ENCODE assay signal across 33 cellular contexts in the genomic region with DNA sequence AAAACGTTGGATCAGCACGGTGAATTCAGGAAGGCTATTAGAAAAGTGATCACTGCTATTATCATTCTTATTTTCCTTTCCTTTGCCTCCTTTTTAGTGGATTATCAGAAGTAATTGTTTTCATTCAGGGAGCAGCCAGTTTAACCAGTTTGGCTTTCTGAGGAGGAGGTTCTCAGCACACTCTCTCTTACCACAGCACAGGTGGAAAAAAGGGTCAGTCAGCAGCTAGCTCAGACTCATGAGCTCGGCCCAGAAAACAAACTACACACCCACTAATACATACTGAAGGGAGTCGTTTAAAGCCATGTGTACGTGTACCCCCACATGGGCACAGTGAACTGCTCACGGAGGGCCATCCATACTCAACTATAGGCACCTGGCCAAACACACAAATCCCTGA. TPM values are rescaled to one million over a fixed set of nuclear protein-coding genes. Genes with fewer than 3 reads are reported as not detected.
A peak's percentile ranks its signal among the peaks of the same experiment; 100 is the strongest.
DNase-seq lines count a peak whose midpoint lies in the region; ATAC-seq, FAIRE-seq and TF ChIP-seq lines count a peak whose summit lies in the region.
"Had no signal": no experiment of that assay in that cellular context is flagged by ENCODE, and none has a peak within 500 bp of the region (broad histone marks: within the 10 kb centered on the region; RNA-seq: fewer than 3 reads in every experiment).

No MANE protein-coding gene starts in this region.

- no peak for ATAC-seq in foreskin keratinocyte
- ATAC-seq: CD8-positive, alpha-beta T cell; heart right ventricle; HepG2; left lobe of liver; natural killer cell; stimulated activated naive CD8-positive, alpha-beta T cell treated with anti-CD3 and anti-CD28 coated beads, Interleukin-15, Interleukin-2, amounts not matched to agents 100 U/mL and 50 U/mL, for 24 hours had no signal

- H3K9me3 ChIP-seq in colonic mucosa: no peaks in the 10 kb centered on the region
- no peaks in the 10 kb centered on the region for H3K9me3 ChIP-seq in mucosa of rectum (ENCODE audit: control insufficient read depth in 2 of 2, low read length in 2 of 2)
- H3K9me3 ChIP-seq: heart right ventricle, right atrium auricular region, thyroid gland had no signal

- POLR2A ChIA-PET in activated CD4-positive, alpha-beta T cell treated with anti-CD3 and anti-CD28 coated beads, Interleukin-2, amount 10 ng/mL, durations not matched to agents 7 days and 5 days (lab: Charles Lee): no interaction called here

- H3K4me3 ChIP-seq in colonic mucosa (no peak overlapping the region), mucosa of rectum (ENCODE audit: low read length in 2 of 2) (peak overlapping the region in 1 of 2 donors; percentile 9)
- H3K4me3 ChIP-seq: heart right ventricle, right atrium auricular region, thyroid gland had no signal

- H3K4me1 ChIP-seq in colonic mucosa (peaks cover 5% of the 10 kb centered on the region), mucosa of rectum (ENCODE audit: control insufficient read depth in 2 of 2, insufficient read depth in 2 of 2, low read length in 2 of 2) (peaks cover 22 to 44% of the 10 kb centered on the region in 2 donors), foreskin keratinocyte (peaks cover 2% of the 10 kb centered on the region)
- H3K4me1 ChIP-seq: heart right ventricle, right atrium auricular region, thyroid gland had no signal

- H3K27ac ChIP-seq in colonic mucosa (peak overlapping the region; percentile 59), mucosa of rectum (ENCODE audit: low read depth in 2 of 2, low read length in 2 of 2) (peak overlapping the region; percentile 76 to 82), foreskin keratinocyte (no peak overlapping the region)
- H3K27ac ChIP-seq: heart right ventricle, HL-60, right atrium auricular region, thyroid gland, WERI-Rb-1 had no signal

- CTCF ChIA-PET in activated CD4-positive, alpha-beta T cell treated with anti-CD3 and anti-CD28 coated beads, Interleukin-2, amount 10 ng/mL, durations not matched to agents 7 days and 5 days (lab: Charles Lee): no interaction called here

- H3K27me3 Mint-ChIP-seq in activated CD4-positive, alpha-beta T cell treated with anti-CD3 and anti-CD28 coated beads, Interleukin-2, amount 10 ng/mL, durations not matched to agents 7 days and 5 days: peaks cover 15% of the 10 kb centered on the region

- no peak overlapping the region for H3K4me3 Mint-ChIP-seq in activated CD4-positive, alpha-beta T cell treated with anti-CD3 and anti-CD28 coated beads, Interleukin-2, amount 10 ng/mL, durations not matched to agents 7 days and 5 days
- H3K4me3 Mint-ChIP-seq: activated naive CD4-positive, alpha-beta T cell treated with anti-CD3 and anti-CD28 coated beads, Interleukin-2, amount 50 U/mL, for 24 hours; CD8-positive, alpha-beta T cell; natural killer cell; T-helper 2 cell treated with Interferon-gamma antibody and Interleukin-4, amounts not matched to agents 5 μg/mL and 100 μg/mL, for 36 hours had no signal

- TF ChIP-seq CTCF in colonic mucosa (IDR thresholded peaks at IDR 0.05): no peak
- TF ChIP-seq CTCF in foreskin keratinocyte (conservative IDR thresholded peaks at IDR 0.05): no peak

- H3K4me1 Mint-ChIP-seq in activated CD4-positive, alpha-beta T cell treated with anti-CD3 and anti-CD28 coated beads, Interleukin-2, amount 10 ng/mL, durations not matched to agents 7 days and 5 days: no peaks in the 10 kb centered on the region
- H3K4me1 Mint-ChIP-seq: activated naive CD4-positive, alpha-beta T cell treated with anti-CD3 and anti-CD28 coated beads, Interleukin-2, amount 50 U/mL, for 24 hours; natural killer cell had no signal

- peak; percentile 37 for FAIRE-seq in urothelium cell line (lab: Jason Lieb, UNC)
- FAIRE-seq: A204.1, GM12891, HepG2 had no signal

- H3K9ac ChIP-seq in colonic mucosa (ENCODE audit: low read depth in 2 of 2, low read length in 2 of 2): peak overlapping the region in 1 of 2 donors; percentile 29
- H3K9ac ChIP-seq in mucosa of rectum (ENCODE audit: low read depth in 1 of 2, low read length in 2 of 2): peak overlapping the region in 1 of 2 donors; percentile 17

- H3K9me3 Mint-ChIP-seq in activated CD4-positive, alpha-beta T cell treated with anti-CD3 and anti-CD28 coated beads, Interleukin-2, amount 10 ng/mL, durations not matched to agents 7 days and 5 days: no peaks in the 10 kb centered on the region
- H3K9me3 Mint-ChIP-seq: activated naive CD4-positive, alpha-beta T cell treated with anti-CD3 and anti-CD28 coated beads, Interleukin-2, amount 50 U/mL, for 24 hours; CD8-positive, alpha-beta T cell; natural killer cell; T-helper 2 cell treated with Interferon-gamma antibody and Interleukin-4, amounts not matched to agents 5 μg/mL and 100 μg/mL, for 36 hours had no signal

- intact Hi-C loops in colonic mucosa (cut with DNase I): no loop called here

- H3K36me3 Mint-ChIP-seq in activated CD4-positive, alpha-beta T cell treated with anti-CD3 and anti-CD28 coated beads, Interleukin-2, amount 10 ng/mL, durations not matched to agents 7 days and 5 days (ENCODE audit: low read depth): no peaks in the 10 kb centered on the region
- H3K36me3 Mint-ChIP-seq: activated naive CD4-positive, alpha-beta T cell treated with anti-CD3 and anti-CD28 coated beads, Interleukin-2, amount 50 U/mL, for 24 hours; CD8-positive, alpha-beta T cell; natural killer cell had no signal

- H3K27me3 ChIP-seq in colonic mucosa (no peaks in the 10 kb centered on the region), mucosa of rectum (ENCODE audit: control insufficient read depth in 2 of 2, insufficient read depth in 2 of 2, low read length in 2 of 2) (no peaks in the 10 kb centered on the region), foreskin keratinocyte (no peaks in the 10 kb centered on the region)
- H3K27me3 ChIP-seq: right atrium auricular region, thyroid gland had no signal

- H3K27ac Mint-ChIP-seq in activated CD4-positive, alpha-beta T cell treated with anti-CD3 and anti-CD28 coated beads, Interleukin-2, amount 10 ng/mL, durations not matched to agents 7 days and 5 days: no peak overlapping the region
- H3K27ac Mint-ChIP-seq: activated naive CD4-positive, alpha-beta T cell treated with anti-CD3 and anti-CD28 coated beads, Interleukin-2, amount 50 U/mL, for 24 hours; CD8-positive, alpha-beta T cell; natural killer cell; T-helper 2 cell treated with Interferon-gamma antibody and Interleukin-4, amounts not matched to agents 5 μg/mL and 100 μg/mL, for 36 hours had no signal

- DNase-seq in DMS79 treated with DMSO at 0.1 percent for 48 hours (lab: John Stamatoyannopoulos, UW): peak; percentile 4
- DNase-seq in DMS79 (lab: John Stamatoyannopoulos, UW): no peak
- peak; percentile 57 for DNase-seq in colonic mucosa
- DNase-seq in urothelium cell line (ENCODE audit: low spot score): no peak
- no peak for DNase-seq in activated T-cell treated with anti-CD3 and anti-CD28 coated beads, Interleukin-2, amount 50 U/mL, for 1 hour
- DNase-seq in foreskin keratinocyte: no peak
- DNase-seq in activated CD4-positive, alpha-beta T cell treated with anti-CD3 and anti-CD28 coated beads, Interleukin-2, amount 10 ng/mL, durations not matched to agents 7 days and 5 days: no peak
- DNase-seq: AML-193; aorta; caudate nucleus; CD8-positive, alpha-beta T cell; DND-41; heart right ventricle; mesendoderm; natural killer cell; NCI-H1048; NCI-H2029; NCI-H345; NCI-H82; stimulated activated CD4-positive, alpha-beta T cell treated with anti-CD3 and anti-CD28 coated beads, Interleukin-12 subunit alpha, Interleukin-12 subunit beta, amount 100 ng/mL, for 4 hours; stimulated activated naive CD8-positive, alpha-beta T cell treated with anti-CD3 and anti-CD28 coated beads, Interleukin-15, Interleukin-2, amounts not matched to agents 100 U/mL and 50 U/mL, for 24 hours; thyroid gland; WERI-Rb-1 had no signal

- H3K36me3 ChIP-seq in colonic mucosa (no peaks in the 10 kb centered on the region), mucosa of rectum (ENCODE audit: control insufficient read depth in 2 of 2, insufficient read depth in 2 of 2, low read length in 2 of 2) (peaks cover 0 to 2% of the 10 kb centered on the region in 2 donors)
- H3K36me3 ChIP-seq: heart right ventricle, right atrium auricular region, thyroid gland, WERI-Rb-1 had no signal

RNA-seq across cellular contexts. Expression of gene MAGOHB, which starts 23.2 kb away (rescaled TPM):
- total RNA-seq in colonic mucosa: 10 to 100 TPM; 13.9 to 38.1 TPM
- total RNA-seq in foreskin keratinocyte: 44.5 and 48.3 TPM in 2 replicates
- 58.2 and 60.4 TPM in 2 replicates for polyA plus RNA-seq in foreskin keratinocyte
- 10 to 100 TPM; 49.2 to 51.3 TPM for total RNA-seq in activated CD4-positive, alpha-beta T cell treated with anti-CD3 and anti-CD28 coated beads, Interleukin-2, amount 10 ng/mL, durations not matched to agents 7 days and 5 days

RNA-seq across cellular contexts. Expression of gene STYK1, which starts 37.2 kb away (rescaled TPM):
- total RNA-seq in colonic mucosa (10 to 100 TPM; 24.5 to 53.3 TPM), foreskin keratinocyte (3.1 and 3.7 TPM in 2 replicates)
- polyA plus RNA-seq in foreskin keratinocyte: 1.2 and 1.3 TPM in 2 replicates
- total RNA-seq in activated CD4-positive, alpha-beta T cell treated with anti-CD3 and anti-CD28 coated beads, Interleukin-2, amount 10 ng/mL, durations not matched to agents 7 days and 5 days: under 1 TPM; 0.17 to 0.35 TPM
- total RNA-seq: HepG2, left lobe of liver, OCI-LY7 had no signal
- polyA plus RNA-seq: HepG2 had no signal

Comparison
In these comparisons a context has a peak if more than half of its experiments do, and no peak if none do; other contexts are left out.
1. DNase-seq: peak in DMS79 treated with DMSO at 0.1 percent for 48 hours (single experiment) and colonic mucosa (single experiment); none in DMS79 (single experiment), urothelium cell line (single experiment), activated T-cell treated with anti-CD3 and anti-CD28 coated beads, Interleukin-2, amount 50 U/mL, for 1 hour (single experiment), foreskin keratinocyte (0 of 2) and activated CD4-positive, alpha-beta T cell treated with anti-CD3 and anti-CD28 coated beads, Interleukin-2, amount 10 ng/mL, durations not matched to agents 7 days and 5 days (single experiment).